Comparison of ENCODE assay signal across 18 cellular contexts in genomic region chr6:83904395-83904794, GRCh38. TPM values are rescaled to one million over a fixed set of nuclear protein-coding genes. Genes with fewer than 3 reads are reported as not detected.
DNase-seq lines count a peak whose midpoint lies in the region; ATAC-seq, FAIRE-seq and TF ChIP-seq lines count a peak whose summit lies in the region.
"Had no signal": no experiment of that assay in that cellular context is flagged by ENCODE, and none has a peak within 500 bp of the region (broad histone marks: within the 10 kb centered on the region; RNA-seq: fewer than 3 reads in every experiment).

No MANE protein-coding gene starts in this region.

- H2AFZ ChIP-seq in K562 (ENCODE audit: low read depth, low read length), result no peak overlapping the region

- H3K79me2 ChIP-seq in K562 (ENCODE audit: control insufficient read depth, insufficient read depth, low read length), result peaks cover 28% of the 10 kb centered on the region; the same call in 2 of the 3 replicates

- H3K27ac ChIP-seq in K562 (ENCODE audit: extremely low read depth, low read depth, low read length) (no peak overlapping the region), right lobe of liver (no peak overlapping the region)

- H3K9me1 ChIP-seq in K562 (ENCODE audit: control insufficient read depth, insufficient read depth, low read length), result no peaks in the 10 kb centered on the region

- DNase-seq in K562 (ENCODE audit: extremely low read depth in 1 of 4, low spot score in 3 of 4), result no peak
- no peak for DNase-seq in left lobe of liver (ENCODE audit: low spot score)
- no peak for DNase-seq in right lobe of liver
- DNase-seq in T-helper 9 cell, result no peak
- no peak for DNase-seq in foreskin fibroblast
- DNase-seq in middle frontal gyrus (ENCODE audit: extremely low spot score, low spot score), result no peak
- DNase-seq: C1 segment of cervical spinal cord; CD4-positive, alpha-beta memory T cell; COR-L47; DMS153; DND-41; GOT3 had no signal

- H4K20me1 ChIP-seq in K562 (replicated peaks; ENCODE audit: control insufficient read depth, insufficient read depth, low read length), result no peaks in the 10 kb centered on the region

- H3K9ac ChIP-seq in K562 (ENCODE audit: insufficient read depth in 1 of 2, low read depth in 2 of 2, low read length in 2 of 2), result no peak overlapping the region

- H3K9me3 ChIP-seq in K562 (replicated peaks; ENCODE audit: control insufficient read depth, insufficient read depth, low read depth, low read length) (0 out of 2 replicates have a peak, but pooled peaks cover 1% of the 10 kb centered on the region), right lobe of liver (no peaks in the 10 kb centered on the region)
- H3K9me3 ChIP-seq: HAP-1 had no signal

- H3K4me1 ChIP-seq in K562 (replicated peaks in 1 of 2; ENCODE audit: control insufficient read depth in 2 of 2, insufficient read depth in 2 of 2, low read length in 2 of 2) (no peaks in the 10 kb centered on the region), right lobe of liver (no peaks in the 10 kb centered on the region)
- H3K4me1 ChIP-seq: HAP-1 had no signal

- WGBS in K562 (ENCODE audit: insufficient coverage, low coverage, missing lambda C conversion rate), result 79% methylated on average over 4 of the region's 4 CpGs
- 48% methylated on average over 4 of the region's 4 CpGs for WGBS in right lobe of liver (ENCODE audit: insufficient coverage, low coverage, low lambda C conversion rate, missing lambda C conversion rate)

- H3K36me3 ChIP-seq in K562 (ENCODE audit: control insufficient read depth, insufficient read depth, low read length) (no peaks in the 10 kb centered on the region), right lobe of liver (no peaks in the 10 kb centered on the region)
- H3K36me3 ChIP-seq: HAP-1 had no signal

- H3K4me3 ChIP-seq in K562, result no peak overlapping the region
- no peak overlapping the region for H3K4me3 ChIP-seq in right lobe of liver
- H3K4me3 ChIP-seq in foreskin fibroblast (ENCODE audit: low read depth in 1 of 2, low read length in 2 of 2), result no peak overlapping the region
- H3K4me3 ChIP-seq: HAP-1 had no signal

- TF ChIP-seq POLR2A in K562 (conservative IDR thresholded peaks at IDR 0.05) (no peak), right lobe of liver (IDR thresholded peaks at IDR 0.05) (no peak)

- no peak for FAIRE-seq in K562 (lab: Jason Lieb, UNC)
- FAIRE-seq: G401.6, GM12892, H54 had no signal

- POLR2A ChIA-PET in K562 (lab: Yijun Ruan, JAX), result no interaction called here

- CTCF ChIA-PET in K562 (lab: Yijun Ruan, JAX; ENCODE audit: low intra/inter-chr PET ratio), result no interaction called here

- no peak for TF ChIP-seq RAD21 in K562 (CRISPR knock-in tag; conservative IDR thresholded peaks at IDR 0.05 in 1 of 2, IDR thresholded peaks at IDR 0.05 in 1 of 2)

- TF ChIP-seq CTCF in K562 (IDR thresholded peaks at IDR 0.05 in 2 of 3, conservative IDR thresholded peaks at IDR 0.05 in 1 of 3; ENCODE audit: insufficient read depth in 2 of 3, low read depth in 1 of 3, low read length in 3 of 3) (no peak), right lobe of liver (IDR thresholded peaks at IDR 0.05) (no peak), foreskin fibroblast (IDR thresholded peaks at IDR 0.05; ENCODE audit: low read depth, low read length) (no peak)

- no peak for ATAC-seq in K562
- peak; percentile 57 for ATAC-seq in left lobe of liver
- peak in 3 of 4 donors; percentile 30 to 74 (median 59) for ATAC-seq in right lobe of liver

- intact Hi-C loops in K562 (cut with micrococcal nuclease) (no loop called here), right lobe of liver (cut with DNase I) (no loop called here)

- in situ Hi-C loops in K562 (cut with MboI), result no loop called here

- no peak overlapping the region for H3K4me2 ChIP-seq in K562 (ENCODE audit: insufficient read depth, low read length)

- BruUV-seq in K562 (replicated peaks; lab: Mats Ljungman, UMichigan), result no TSS peak

- no peak for TF ChIP-seq EP300 in K562 (IDR thresholded peaks at IDR 0.05; ENCODE audit: low read length)

- no peaks in the 10 kb centered on the region for H3K27me3 ChIP-seq in K562 (ENCODE audit: control insufficient read depth in 2 of 2, insufficient read depth in 2 of 2, low read length in 2 of 2)
- H3K27me3 ChIP-seq in right lobe of liver, result no peaks in the 10 kb centered on the region

TF ChIP-seq in K562, 482 proteins besides CTCF, POLR2A, EP300 and RAD21:
- TF ChIP-seq CBX3 (IDR thresholded peaks at IDR 0.05; ENCODE audit: borderline replicate concordance in 1 of 2, low read length in 2 of 2) (peak in 1 of 2 experiments; percentile 44; a peak in 1 of 3 replicates), ZNF75A (CRISPR knock-in tag; IDR thresholded peaks at IDR 0.05) (no peak), ZNF280A (IDR thresholded peaks at IDR 0.05; ENCODE audit: low read depth, partially characterized antibody) (peak; percentile 31)
TF ChIP-seq in K562: peak in this region for 2.

RNA-seq across cellular contexts. Expression of gene CYB5R4, which starts 44.9 kb away (rescaled TPM):
- total RNA-seq in K562 (2011; cell fraction: chromatin; rRNA removed; ENCODE audit: low replicate concordance), result 8.6 and 22.9 TPM in 2 replicates
- 2.4 and 3.5 TPM in 2 replicates for total RNA-seq in K562 (2011; cell fraction: nucleolus; rRNA removed)
- 4.1 and 8.3 TPM in 2 replicates for total RNA-seq in K562 (2011; cell fraction: nucleoplasm; rRNA removed)
- 12.4 and 19.3 TPM in 2 replicates for total RNA-seq in K562 (2014; rRNA removed)
- total RNA-seq in K562 (2014; rRNA removed; fragmentation: Illumina TruSeq; extraction: Trizol), result 19.0 and 21.2 TPM in 2 replicates
- 16.9 and 17.4 TPM in 2 replicates for total RNA-seq in K562 (2015; rRNA removed; fragmentation: Illumina TruSeq; extraction: Trizol)
- total RNA-seq in K562 (2021), result 22.4 and 24.2 TPM in 2 replicates
- 17.6 and 23.1 TPM in 2 replicates for polyA plus RNA-seq in K562 (2011; rRNA removed)
- polyA plus RNA-seq in K562 (2011; cell fraction: cytosol; rRNA removed), result 2.5 and 5.5 TPM in 2 replicates
- polyA plus RNA-seq in K562 (2011; cell fraction: nucleus; rRNA removed), result 4.6 and 8.7 TPM in 2 replicates
- 10.6 and 15.7 TPM in 2 replicates for polyA plus RNA-seq in K562 (2012)
- 14.8 and 18.4 TPM in 2 replicates for polyA plus RNA-seq in K562 (2014; fragmentation: Illumina TruSeq; extraction: Trizol)
- 10 to 100 TPM in 1 of 2 experiments, 1 to 10 TPM in 1; 5.9 to 10.1 TPM for polyA plus RNA-seq in K562 (2014; fragmentation: Nextera tagmentation; extraction: Ambion mirVana)
- polyA plus RNA-seq in K562 (2014; rRNA removed), result 14.5 and 19.0 TPM in 2 replicates
- 9.6 and 18.2 TPM in 2 replicates for polyA minus RNA-seq in K562 (2011; rRNA and poly(A)+ RNA removed)
- 6.9 and 7.1 TPM in 2 replicates for polyA minus RNA-seq in K562 (2011; cell fraction: cytosol; rRNA and poly(A)+ RNA removed)
- polyA minus RNA-seq in K562 (2011; cell fraction: nucleus; rRNA and poly(A)+ RNA removed), result 8.2 and 14.8 TPM in 2 replicates
- 6.7 TPM for total RNA-seq in left lobe of liver
- 1 to 10 TPM; 3.6 to 7.9 (median 5.1) TPM for total RNA-seq in right lobe of liver

RNA-seq across cellular contexts. Expression of gene RIPPLY2, which starts 51.2 kb away (rescaled TPM):
- total RNA-seq in K562 (2011; cell fraction: chromatin; rRNA removed; ENCODE audit: low replicate concordance), result not detected in 2 replicates
- not detected in 2 replicates for total RNA-seq in K562 (2011; cell fraction: nucleolus; rRNA removed)
- not detected in 2 replicates for total RNA-seq in K562 (2011; cell fraction: nucleoplasm; rRNA removed)
- not detected in 2 replicates for total RNA-seq in K562 (2014; rRNA removed)
- total RNA-seq in K562 (2014; rRNA removed; fragmentation: Illumina TruSeq; extraction: Trizol), result not detected in 2 replicates
- not detected in 2 replicates for total RNA-seq in K562 (2015; rRNA removed; fragmentation: Illumina TruSeq; extraction: Trizol)
- not detected in 2 replicates for total RNA-seq in K562 (2021)
- not detected in 2 replicates for polyA plus RNA-seq in K562 (2011; rRNA removed)
- not detected in 2 replicates for polyA plus RNA-seq in K562 (2011; cell fraction: cytosol; rRNA removed)
- polyA plus RNA-seq in K562 (2011; cell fraction: nucleus; rRNA removed), result not detected in 2 replicates
- polyA plus RNA-seq in K562 (2012), result not detected in 2 replicates
- not detected in 2 replicates for polyA plus RNA-seq in K562 (2014; fragmentation: Illumina TruSeq; extraction: Trizol)
- not detected for polyA plus RNA-seq in K562 (2014; fragmentation: Nextera tagmentation; extraction: Ambion mirVana)
- polyA plus RNA-seq in K562 (2014; rRNA removed), result not detected in 2 replicates
- not detected in 2 replicates for polyA minus RNA-seq in K562 (2011; rRNA and poly(A)+ RNA removed)
- polyA minus RNA-seq in K562 (2011; cell fraction: cytosol; rRNA and poly(A)+ RNA removed), result not detected in 2 replicates
- not detected in 2 replicates for polyA minus RNA-seq in K562 (2011; cell fraction: nucleus; rRNA and poly(A)+ RNA removed)
- not detected for total RNA-seq in left lobe of liver
- not detected for total RNA-seq in right lobe of liver
- total RNA-seq: A172; CD4-positive, alpha-beta memory T cell had no signal
- polyA plus RNA-seq: BJ; CD4-positive, alpha-beta memory T cell had no signal
